Comparison of ENCODE assay signal across 1 cellular context in the genomic region with DNA sequence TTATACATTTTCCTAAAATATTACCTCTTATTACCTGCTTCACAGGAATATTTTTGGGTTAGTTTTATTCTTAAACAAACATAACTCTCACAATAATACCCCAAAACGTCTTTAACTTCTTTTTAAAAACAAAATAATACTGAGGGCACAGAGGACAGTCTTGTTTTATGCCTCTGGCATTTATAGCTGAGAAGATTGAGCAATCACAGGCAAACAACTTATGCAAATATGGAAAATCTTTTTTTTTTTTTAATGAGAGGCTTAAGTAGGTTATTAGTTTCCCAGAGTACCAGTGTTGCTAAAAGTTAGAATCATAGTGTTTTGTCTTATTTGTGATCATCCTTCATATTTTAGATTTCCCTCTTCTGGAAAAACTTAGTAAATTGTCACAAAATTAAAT.
TF ChIP-seq lines count a peak whose summit lies in the region.

No MANE protein-coding gene starts in this region.

TF ChIP-seq in HepG2, 621 proteins besides CTCF, POLR2A, EP300 and RAD21 (continued from another document):
- TF ChIP-seq, protein P1, sequence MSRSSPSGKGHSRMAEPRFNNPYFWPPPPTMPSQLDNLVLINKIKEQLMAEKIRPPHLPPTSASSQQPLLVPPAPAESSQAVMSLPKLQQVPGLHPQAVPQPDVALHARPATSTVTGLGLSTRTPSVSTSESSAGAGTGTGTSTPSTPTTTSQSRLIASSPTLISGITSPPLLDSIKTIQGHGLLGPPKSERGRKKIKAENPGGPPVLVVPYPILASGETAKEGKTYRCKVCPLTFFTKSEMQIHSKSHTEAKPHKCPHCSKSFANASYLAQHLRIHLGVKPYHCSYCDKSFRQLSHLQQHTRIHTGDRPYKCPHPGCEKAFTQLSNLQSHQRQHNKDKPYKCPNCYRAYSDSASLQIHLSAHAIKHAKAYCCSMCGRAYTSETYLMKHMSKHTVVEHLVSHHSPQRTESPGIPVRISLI (CRISPR knock-in tag; IDR thresholded peaks at IDR 0.05; ENCODE audit: borderline replicate concordance), result peak; percentile 59
- TF ChIP-seq ARID3A (IDR thresholded peaks at IDR 0.05; ENCODE audit: low read depth, low read length) (0 out of 2 replicates have a peak, but pooled peaks have one; percentile 48), ZNF563 (CRISPR knock-in tag; IDR thresholded peaks at IDR 0.05) (no peak), CEBPG (CRISPR knock-in tag; IDR thresholded peaks at IDR 0.05) (peak; percentile 81), SOX13 (IDR thresholded peaks at IDR 0.05) (no peak), SOX13 (CRISPR knock-in tag; conservative IDR thresholded peaks at IDR 0.05 in 1 of 2, IDR thresholded peaks at IDR 0.05 in 1 of 2) (0 out of 4 replicates have a peak, but pooled peaks of 1 of the 2 experiments have one; percentile 10)
- TF ChIP-seq, protein P2, sequence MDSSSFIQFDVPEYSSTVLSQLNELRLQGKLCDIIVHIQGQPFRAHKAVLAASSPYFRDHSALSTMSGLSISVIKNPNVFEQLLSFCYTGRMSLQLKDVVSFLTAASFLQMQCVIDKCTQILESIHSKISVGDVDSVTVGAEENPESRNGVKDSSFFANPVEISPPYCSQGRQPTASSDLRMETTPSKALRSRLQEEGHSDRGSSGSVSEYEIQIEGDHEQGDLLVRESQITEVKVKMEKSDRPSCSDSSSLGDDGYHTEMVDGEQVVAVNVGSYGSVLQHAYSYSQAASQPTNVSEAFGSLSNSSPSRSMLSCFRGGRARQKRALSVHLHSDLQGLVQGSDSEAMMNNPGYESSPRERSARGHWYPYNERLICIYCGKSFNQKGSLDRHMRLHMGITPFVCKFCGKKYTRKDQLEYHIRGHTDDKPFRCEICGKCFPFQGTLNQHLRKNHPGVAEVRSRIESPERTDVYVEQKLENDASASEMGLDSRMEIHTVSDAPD (CRISPR knock-in tag; IDR thresholded peaks at IDR 0.05), result no peak
